In the genomic region with DNA sequence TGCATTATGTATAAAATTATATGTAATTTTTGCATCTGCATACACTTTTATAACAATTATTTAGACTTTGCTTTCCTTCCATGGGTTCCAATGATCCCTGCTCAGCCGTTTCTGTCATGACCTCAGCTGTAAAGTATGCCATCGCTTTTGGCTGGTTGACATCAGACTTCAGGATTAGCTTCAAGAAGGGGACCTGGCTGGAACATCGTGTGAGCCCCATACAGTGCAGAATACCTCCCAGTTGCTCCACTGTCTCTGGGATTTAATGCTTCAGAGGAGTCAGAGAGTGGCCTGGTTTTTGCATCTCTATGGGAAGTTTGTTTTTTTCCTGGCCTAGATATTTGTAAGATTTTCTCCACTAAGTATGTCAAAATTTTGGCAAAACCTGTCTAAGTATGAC, we compare ENCODE assay signal across 16 cellular contexts.
DNase-seq lines count a peak whose midpoint lies in the region; ATAC-seq and TF ChIP-seq lines count a peak whose summit lies in the region.
"Had no signal": no experiment of that assay in that cellular context is flagged by ENCODE, and none has a peak within 500 bp of the region (broad histone marks: within the 10 kb centered on the region; RNA-seq: fewer than 3 reads in every experiment).

No MANE protein-coding gene starts in this region.

- H3K79me2 ChIP-seq in ACC112 (ENCODE audit: control insufficient read depth, insufficient read depth, low read length, unreplicated experiment) = no peaks in the 10 kb centered on the region

- peak overlapping the region; percentile 82 for H2AFZ ChIP-seq in ACC112 (ENCODE audit: low read length, unreplicated experiment)
- H2AFZ ChIP-seq in IMR-90 (replicated peaks; ENCODE audit: low read length, poor library complexity) = peak overlapping the region; percentile 7

- no peak for TF ChIP-seq CTCF in IMR-90 (conservative IDR thresholded peaks at IDR 0.05; ENCODE audit: low read depth, low read length)
- no peak for TF ChIP-seq CTCF in epithelial cell of esophagus (IDR thresholded peaks at IDR 0.05; ENCODE audit: insufficient read depth, low read depth, low read length, missing control alignments)
- TF ChIP-seq CTCF in mucosa of descending colon (IDR thresholded peaks at IDR 0.05) = no peak
- no peak for TF ChIP-seq CTCF in GM10266 (IDR thresholded peaks at IDR 0.05; ENCODE audit: control insufficient read depth, insufficient read depth, low read depth, missing control alignments)

- no peak for TF ChIP-seq POLR2A in IMR-90 (IDR thresholded peaks at IDR 0.05; ENCODE audit: low read depth, low read length)

- DNase-seq in IMR-90 (peak; percentile 76), epithelial cell of esophagus (ENCODE audit: low read depth) (peak; percentile 15), kidney glomerular epithelial cell (lab: John Stamatoyannopoulos, UW) (peak; percentile 17), T-helper 1 cell (no peak), mucosa of descending colon (no peak), GM10266 (ENCODE audit: extremely low spot score) (no peak)
- DNase-seq in NK-92 treated with Interleukin-12 subunit alpha and Interleukin-12 subunit beta, amount 100 ng/mL, for 24 hours (lab: John Stamatoyannopoulos, UW) = no peak
- DNase-seq: activated CD8-positive, alpha-beta T cell treated with anti-CD3 and anti-CD28 coated beads, Interleukin-2, amount 10 ng/mL, durations not matched to agents 7 days and 5 days; activated gamma-delta T cell treated with Interleukin-2 at 50 U/mL for 16 hours; DMS79 treated with DMSO at 0.1 percent for 48 hours; NCI-H1092; NCI-H446; Peyer's patch; tibial artery had no signal

- CTCF ChIA-PET in IMR-90 (lab: Yijun Ruan, JAX) = interaction anchor here (1.5 kb wide), 1 partner anchor 11 kb away, joined by 5 read pairs; no protein-coding TSS in a partner anchor

- H3K14ac ChIP-seq in IMR-90 (replicated peaks; ENCODE audit: low read depth, low read length) = peak overlapping the region; percentile 6; the same call in 1 of the 2 replicates

- dilution Hi-C loops in IMR-90 (cut with HindIII; ENCODE audit: low sequenced_read_pairs, unreplicated experiment) = no loop called here

- H4K20me1 ChIP-seq in IMR-90 (ENCODE audit: insufficient read depth, low read length) = no peaks in the 10 kb centered on the region

- H3K4ac ChIP-seq in IMR-90 (ENCODE audit: low read depth, low read length) = peak overlapping the region; percentile 55

- H3K4me3 ChIP-seq in ACC112 (ENCODE audit: low read depth, low read length) (no peak overlapping the region), IMR-90 (ENCODE audit: insufficient read depth, low read depth, low read length) (no peak overlapping the region), epithelial cell of esophagus (ENCODE audit: low read length) (no peak overlapping the region), mucosa of descending colon (no peak overlapping the region)
- H3K4me3 ChIP-seq: A549, Peyer's patch, tibial artery had no signal

- peak overlapping the region; percentile 1; the same call in 1 of the 2 replicates for H3K4me2 ChIP-seq in IMR-90 (ENCODE audit: low read depth, low read length)
- H3K4me2 ChIP-seq: A549 had no signal

- H2BK5ac ChIP-seq in IMR-90 (ENCODE audit: low read depth, low read length, poor library complexity, severe bottlenecking) = peak overlapping the region; percentile 99

- H3K56ac ChIP-seq in IMR-90 (ENCODE audit: extremely low read depth, insufficient read depth, low read length) = no peak overlapping the region

- peaks cover 0 to 14% of the 10 kb centered on the region in 2 experiments; a peak in 2 of 4 replicates for H3K79me1 ChIP-seq in IMR-90 (ENCODE audit: low read depth in 1 of 2, low read length in 2 of 2)

- peak overlapping the region in 1 of 2 experiments; percentile 35; a peak in 2 of 4 replicates for H4K8ac ChIP-seq in IMR-90 (ENCODE audit: low read depth in 2 of 2, low read length in 2 of 2)

- no peaks in the 10 kb centered on the region for H3K27me3 ChIP-seq in ACC112 (ENCODE audit: insufficient read depth, low read length)
- no peaks in the 10 kb centered on the region for H3K27me3 ChIP-seq in IMR-90 (ENCODE audit: control insufficient read depth, insufficient read depth, low read length)
- H3K27me3 ChIP-seq: Peyer's patch, tibial artery had no signal

- TF ChIP-seq RAD21 in IMR-90 (IDR thresholded peaks at IDR 0.05; ENCODE audit: low read length) = no peak

- peak overlapping the region; percentile 77 for H2BK20ac ChIP-seq in IMR-90 (ENCODE audit: low read depth, low read length)

- no TSS peak for BruUV-seq in IMR-90 (replicated peaks; lab: Mats Ljungman, UMichigan)

- peak overlapping the region; percentile 2 for H2AK9ac ChIP-seq in IMR-90 (replicated peaks; ENCODE audit: low read depth, low read length, poor library complexity)

- no peak overlapping the region for H3K23ac ChIP-seq in IMR-90 (ENCODE audit: low read depth, low read length)

- no peaks in the 10 kb centered on the region for H3K9me3 ChIP-seq in IMR-90 (ENCODE audit: control insufficient read depth, insufficient read depth, low read length)
- H3K9me3 ChIP-seq in mucosa of descending colon = no peaks in the 10 kb centered on the region
- H3K9me3 ChIP-seq: A549, Peyer's patch, tibial artery had no signal

- peaks cover 17% of the 10 kb centered on the region; the same call in 1 of the 2 replicates for H3K9me1 ChIP-seq in IMR-90 (ENCODE audit: insufficient read depth, low read length)

- H3K36me3 ChIP-seq in ACC112 (ENCODE audit: insufficient read depth, low read length) (no peaks in the 10 kb centered on the region), IMR-90 (ENCODE audit: control insufficient read depth, insufficient read depth, low read length) (peaks cover 4% of the 10 kb centered on the region), mucosa of descending colon (ENCODE audit: low read depth) (no peaks in the 10 kb centered on the region)
- H3K36me3 ChIP-seq: Peyer's patch, tibial artery had no signal

- peak overlapping the region; percentile 19; the same call in 1 of the 2 replicates for H4K91ac ChIP-seq in IMR-90 (ENCODE audit: insufficient read depth, low read depth, low read length)

- intact Hi-C loops in IMR-90 (cut with micrococcal nuclease) = loop anchor here (1.0 to 5.0 kb wide), 2 partner anchors 38 to 116 kb away; no protein-coding TSS in a partner anchor
- intact Hi-C loops in mucosa of descending colon (cut with DNase I, micrococcal nuclease) = no loop called here

- peak overlapping the region; percentile 19; the same call in 1 of the 2 replicates for H3K18ac ChIP-seq in IMR-90 (ENCODE audit: low read depth, low read length)

- H2BK120ac ChIP-seq in IMR-90 (ENCODE audit: low read depth, low read length) = peak overlapping the region; percentile 80

- H2BK15ac ChIP-seq in IMR-90 (ENCODE audit: low read depth, low read length) = no peak overlapping the region

- in situ Hi-C loops in IMR-90 (cut with MboI; ENCODE audit: low sequenced_read_pairs) = no loop called here

- no peak overlapping the region for H2AK5ac ChIP-seq in IMR-90 (ENCODE audit: low read depth, low read length)

- peak; percentile 44 for ATAC-seq in IMR-90 (ENCODE audit: low read depth)
- no peak for ATAC-seq in mucosa of descending colon
- ATAC-seq: activated CD8-positive, alpha-beta T cell treated with anti-CD3 and anti-CD28 coated beads, Interleukin-2, amount 10 ng/mL, durations not matched to agents 7 days and 5 days had no signal

- peaks cover 31% of the 10 kb centered on the region for H3K4me1 ChIP-seq in ACC112 (ENCODE audit: control insufficient read depth, insufficient read depth, low read length, unreplicated experiment)
- peaks cover 21% of the 10 kb centered on the region for H3K4me1 ChIP-seq in IMR-90 (ENCODE audit: control insufficient read depth, insufficient read depth, low read length)
- H3K4me1 ChIP-seq in mucosa of descending colon (ENCODE audit: low read depth) = no peaks in the 10 kb centered on the region
- H3K4me1 ChIP-seq: Peyer's patch had no signal

- POLR2A ChIA-PET in IMR-90 (lab: Charles Lee; ENCODE audit: unreplicated experiment) = no interaction called here

- peak overlapping the region; percentile 35; the same call in 1 of the 2 replicates for H3K27ac ChIP-seq in ACC112 (ENCODE audit: low read depth, low read length)
- peak overlapping the region; percentile 22; the same call in 1 of the 2 replicates for H3K27ac ChIP-seq in IMR-90 (ENCODE audit: insufficient read depth, low read length)
- H3K27ac ChIP-seq: A549, Peyer's patch, tibial artery had no signal

- no peak overlapping the region for H3K9ac ChIP-seq in IMR-90 (ENCODE audit: low read depth, low read length)

- no peak overlapping the region for H4K5ac ChIP-seq in IMR-90 (ENCODE audit: low read depth, low read length)

- 17% methylated on average over 1 of the region's 3 CpGs; no CpG with 5 or more reads in 1 of the 2 experiments for WGBS in IMR-90 (ENCODE audit: extremely low coverage in 2 of 2, insufficient read length in 1 of 2), 2 experiments

TF ChIP-seq in IMR-90, 13 proteins besides CTCF, POLR2A, EP300 and RAD21 (continues in another document):
- no peak for TF ChIP-seq MAZ (IDR thresholded peaks at IDR 0.05; ENCODE audit: borderline replicate concordance, low read depth, low read length)
- TF ChIP-seq, protein P1, sequence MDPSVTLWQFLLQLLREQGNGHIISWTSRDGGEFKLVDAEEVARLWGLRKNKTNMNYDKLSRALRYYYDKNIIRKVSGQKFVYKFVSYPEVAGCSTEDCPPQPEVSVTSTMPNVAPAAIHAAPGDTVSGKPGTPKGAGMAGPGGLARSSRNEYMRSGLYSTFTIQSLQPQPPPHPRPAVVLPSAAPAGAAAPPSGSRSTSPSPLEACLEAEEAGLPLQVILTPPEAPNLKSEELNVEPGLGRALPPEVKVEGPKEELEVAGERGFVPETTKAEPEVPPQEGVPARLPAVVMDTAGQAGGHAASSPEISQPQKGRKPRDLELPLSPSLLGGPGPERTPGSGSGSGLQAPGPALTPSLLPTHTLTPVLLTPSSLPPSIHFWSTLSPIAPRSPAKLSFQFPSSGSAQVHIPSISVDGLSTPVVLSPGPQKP (IDR thresholded peaks at IDR 0.05; ENCODE audit: borderline replicate concordance, low read depth, low read length) = no peak
- no peak for TF ChIP-seq RCOR1 (IDR thresholded peaks at IDR 0.05; ENCODE audit: insufficient replicate concordance, low read length)
- TF ChIP-seq, protein P2, sequence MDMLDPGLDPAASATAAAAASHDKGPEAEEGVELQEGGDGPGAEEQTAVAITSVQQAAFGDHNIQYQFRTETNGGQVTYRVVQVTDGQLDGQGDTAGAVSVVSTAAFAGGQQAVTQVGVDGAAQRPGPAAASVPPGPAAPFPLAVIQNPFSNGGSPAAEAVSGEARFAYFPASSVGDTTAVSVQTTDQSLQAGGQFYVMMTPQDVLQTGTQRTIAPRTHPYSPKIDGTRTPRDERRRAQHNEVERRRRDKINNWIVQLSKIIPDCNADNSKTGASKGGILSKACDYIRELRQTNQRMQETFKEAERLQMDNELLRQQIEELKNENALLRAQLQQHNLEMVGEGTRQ (IDR thresholded peaks at IDR 0.05; ENCODE audit: low read depth, low read length) = no peak
- no peak for TF ChIP-seq CEBPB (IDR thresholded peaks at IDR 0.05; ENCODE audit: low read depth, low read length)
- no peak for TF ChIP-seq FOS (IDR thresholded peaks at IDR 0.05; ENCODE audit: low read depth, low read length)
- TF ChIP-seq RFX5 (IDR thresholded peaks at IDR 0.05; ENCODE audit: low read depth, low read length) = no peak
- TF ChIP-seq NFE2L2 (IDR thresholded peaks at IDR 0.05; ENCODE audit: low read depth, low read length) = no peak
- no peak for TF ChIP-seq CHD1 (IDR thresholded peaks at IDR 0.05; ENCODE audit: low read depth, low read length)

Comparison
In these comparisons a context has a peak if more than half of its experiments do, and no peak if none do; other contexts are left out.
1. DNase-seq: peak in IMR-90 (single experiment), epithelial cell of esophagus (single experiment) and kidney glomerular epithelial cell (single experiment); none in NK-92 treated with Interleukin-12 subunit alpha and Interleukin-12 subunit beta, amount 100 ng/mL, for 24 hours (single experiment), T-helper 1 cell (0 of 5), mucosa of descending colon (0 of 3) and GM10266 (single experiment).